18 cellular contexts compared by ENCODE assay signal in genomic region chr19:19674315-19674714, GRCh38. TPM values are rescaled to one million over a fixed set of nuclear protein-coding genes. Genes with fewer than 3 reads are reported as not detected.
A peak's percentile ranks its signal among the peaks of the same experiment; 100 is the strongest.
DNase-seq lines count a peak whose midpoint lies in the region; ATAC-seq, FAIRE-seq and TF ChIP-seq lines count a peak whose summit lies in the region.
"Had no signal": no experiment of that assay in that cellular context is flagged by ENCODE, and none has a peak within 500 bp of the region (broad histone marks: within the 10 kb centered on the region; RNA-seq: fewer than 3 reads in every experiment).

No MANE protein-coding gene starts in this region.

- no TSS peak for BruUV-seq in GM12878 (replicated peaks; lab: Mats Ljungman, UMichigan)

- POLR2A ChIA-PET in HEK293 (lab: Yijun Ruan, JAX) = interaction anchor here (1.0 kb wide), 1 partner anchor 102 kb away, joined by 3 read pairs; no protein-coding TSS in a partner anchor
- POLR2A ChIA-PET in GM12878 (lab: Charles Lee) = no interaction called here
- POLR2A ChIA-PET in naive thymus-derived CD8-positive, alpha-beta T cell (lab: Charles Lee) = interaction anchor here (0.6 to 1.3 kb wide), 5 partner anchors 10 to 59 kb away, joined by 3 to 5 read pairs (median 3); partner anchors contain the start of gene ZNF14

- CTCF ChIA-PET in HEK293 (lab: Yijun Ruan, JAX) (no interaction called here), GM12878 (lab: Yijun Ruan, JAX) (interaction anchor here (1.0 kb wide), 1 partner anchor 102 kb away, joined by 3 read pairs; no protein-coding TSS in a partner anchor)

- 96% methylated on average over 6 of the region's 6 CpGs for WGBS in GM12878 (ENCODE audit: insufficient coverage, insufficient replicate concordance, low lambda C conversion rate, missing lambda C conversion rate)

- peaks cover 25% of the 10 kb centered on the region for H3K79me2 ChIP-seq in GM12878 (ENCODE audit: control insufficient read depth, insufficient read depth, low read length)

- peaks cover 53 to 62% of the 10 kb centered on the region in 2 experiments for H3K36me3 ChIP-seq in HEK293 (ENCODE audit: control insufficient read depth in 2 of 2, insufficient read depth in 1 of 2, low read length in 2 of 2)
- H3K36me3 ChIP-seq in GM12878 (ENCODE audit: control insufficient read depth in 2 of 2, insufficient read depth in 2 of 2, low read length in 1 of 2) = peaks cover 10 to 46% of the 10 kb centered on the region in 2 experiments

- H4K20me1 ChIP-seq in GM12878 (ENCODE audit: control insufficient read depth, insufficient read depth) = no peaks in the 10 kb centered on the region

- no peak overlapping the region for H3K27ac Mint-ChIP-seq in activated naive CD4-positive, alpha-beta T cell treated with anti-CD3 and anti-CD28 coated beads, Interleukin-2, amount 50 U/mL, for 24 hours
- peak overlapping the region in 4 of 10 donors; percentile 15 to 72 (median 54) for H3K27ac Mint-ChIP-seq in naive thymus-derived CD8-positive, alpha-beta T cell
- H3K27ac Mint-ChIP-seq: B cell, H9 had no signal

- H3K27me3 Mint-ChIP-seq in activated naive CD4-positive, alpha-beta T cell treated with anti-CD3 and anti-CD28 coated beads, Interleukin-2, amount 50 U/mL, for 24 hours = no peaks in the 10 kb centered on the region
- no peaks in the 10 kb centered on the region for H3K27me3 Mint-ChIP-seq in naive thymus-derived CD8-positive, alpha-beta T cell
- H3K27me3 Mint-ChIP-seq: B cell had no signal

- no peak for TF ChIP-seq POLR2A in GM12878 (IDR thresholded peaks at IDR 0.05; ENCODE audit: low read depth, low read length)

- H3K36me3 Mint-ChIP-seq in activated naive CD4-positive, alpha-beta T cell treated with anti-CD3 and anti-CD28 coated beads, Interleukin-2, amount 50 U/mL, for 24 hours = peaks cover 52% of the 10 kb centered on the region
- H3K36me3 Mint-ChIP-seq in naive thymus-derived CD8-positive, alpha-beta T cell = peaks cover 35 to 95% (median 90%) of the 10 kb centered on the region in 3 donors

- no peak for TF ChIP-seq EP300 in GM12878 (IDR thresholded peaks at IDR 0.05; ENCODE audit: borderline replicate concordance in 1 of 2, control insufficient read depth in 1 of 2, low read depth in 2 of 2, low read length in 2 of 2)

- H3K9me3 ChIP-seq in HEK293 (ENCODE audit: control insufficient read depth, insufficient read depth, low read depth, low read length) = no peaks in the 10 kb centered on the region; the same call in 1 of the 2 replicates
- H3K9me3 ChIP-seq in GM12878 (replicated peaks; ENCODE audit: control insufficient read depth, insufficient read depth, low read length) = peaks cover 51% of the 10 kb centered on the region

- peak overlapping the region; percentile 12 for H3K4me3 Mint-ChIP-seq in activated naive CD4-positive, alpha-beta T cell treated with anti-CD3 and anti-CD28 coated beads, Interleukin-2, amount 50 U/mL, for 24 hours
- peak overlapping the region in 8 of 10 donors; percentile 19 to 74 (median 62) for H3K4me3 Mint-ChIP-seq in naive thymus-derived CD8-positive, alpha-beta T cell
- H3K4me3 Mint-ChIP-seq: B cell, H9 had no signal

- RAD21 ChIA-PET in GM12878 (lab: Charles Lee; ENCODE audit: unreplicated experiment) = no interaction called here

- in situ Hi-C loops in GM12878 (cut with MboI) = no loop called here

- no peak overlapping the region for H2AFZ ChIP-seq in GM12878 (ENCODE audit: control insufficient read depth, low read depth, low read length)

- no peak overlapping the region for H3K9ac ChIP-seq in GM12878 (ENCODE audit: control insufficient read depth, insufficient read depth, low read length)

- no peak for FAIRE-seq in GM12878 (lab: Jason Lieb, UNC)

- TF ChIP-seq CTCF in HEK293 (tag by site-specific recombination; IDR thresholded peaks at IDR 0.05) = no peak
- TF ChIP-seq CTCF in GM12878 (IDR thresholded peaks at IDR 0.05 in 2 of 3, conservative IDR thresholded peaks at IDR 0.05 in 1 of 3; ENCODE audit: control insufficient read depth in 2 of 3, extremely low read depth in 1 of 3, insufficient read depth in 1 of 3, low read depth in 3 of 3, low read length in 3 of 3) = no peak

- H3K4me3 ChIP-seq in HEK293 (ENCODE audit: low read depth, low read length) = no peak overlapping the region
- H3K4me3 ChIP-seq in GM12878 = no peak overlapping the region
- H3K4me3 ChIP-seq: Peyer's patch had no signal

- no peak for TF ChIP-seq RAD21 in GM12878 (IDR thresholded peaks at IDR 0.05; ENCODE audit: insufficient read depth, low read depth, low read length)

- H3K9me3 Mint-ChIP-seq in activated naive CD4-positive, alpha-beta T cell treated with anti-CD3 and anti-CD28 coated beads, Interleukin-2, amount 50 U/mL, for 24 hours = peaks cover 6% of the 10 kb centered on the region
- peaks cover 0 to 93% (median 19%) of the 10 kb centered on the region in 9 donors for H3K9me3 Mint-ChIP-seq in naive thymus-derived CD8-positive, alpha-beta T cell

- no peak for ATAC-seq in GM12878
- no peak for ATAC-seq in naive thymus-derived CD8-positive, alpha-beta T cell
- no peak for ATAC-seq in GM19351 (IDR thresholded peaks at IDR 0.05; ENCODE audit: unreplicated experiment)
- no peak for ATAC-seq in HG03139 (IDR thresholded peaks at IDR 0.05; ENCODE audit: unreplicated experiment)

- H3K27me3 ChIP-seq in GM12878 (replicated peaks in 1 of 2; ENCODE audit: control insufficient read depth in 2 of 2, insufficient read depth in 2 of 2, low read length in 1 of 2) = no peaks in the 10 kb centered on the region
- H3K27me3 ChIP-seq: Peyer's patch had no signal

- DNase-seq in activated naive CD4-positive, alpha-beta T cell treated with anti-CD3 and anti-CD28 coated beads, Interleukin-2, amount 50 U/mL, for 16 hours = no peak
- DNase-seq in GM12878 (ENCODE audit: low read depth, low spot score) = no peak
- peak in 1 of 10 donors; percentile 19 for DNase-seq in naive thymus-derived CD8-positive, alpha-beta T cell
- no peak for DNase-seq in iPS-NIHi11 (ENCODE audit: low spot score)
- DNase-seq: DMS 273 treated with DMSO at 0.1 percent for 48 hours, EL, H9, Kasumi-1, NCI-H1417 treated with DMSO at 0.1 percent for 48 hours, NCI-H2029 treated with DMSO at 0.1 percent for 48 hours, NCI-H510A, Right ventricle myocardium superior had no signal

- SMC1A ChIA-PET in GM12878 (lab: Charles Lee; ENCODE audit: uncharacterized antibody, unreplicated experiment) = no interaction called here

- H3K4me1 Mint-ChIP-seq in activated naive CD4-positive, alpha-beta T cell treated with anti-CD3 and anti-CD28 coated beads, Interleukin-2, amount 50 U/mL, for 24 hours = peaks cover 31% of the 10 kb centered on the region
- peaks cover 7 to 54% (median 34%) of the 10 kb centered on the region in 4 donors for H3K4me1 Mint-ChIP-seq in naive thymus-derived CD8-positive, alpha-beta T cell

- no peak overlapping the region for H3K4me2 ChIP-seq in GM12878 (ENCODE audit: control insufficient read depth, insufficient read depth)

- H3K27ac ChIP-seq in HEK293 (ENCODE audit: extremely low read depth, low read depth, low read length) (no peak overlapping the region), GM12878 (ENCODE audit: control insufficient read depth, insufficient read depth) (no peak overlapping the region)
- H3K27ac ChIP-seq: Peyer's patch had no signal

- H3K4me1 ChIP-seq in HEK293 (ENCODE audit: control insufficient read depth, insufficient read depth, low read length) (no peaks in the 10 kb centered on the region), GM12878 (ENCODE audit: control insufficient read depth, insufficient read depth, low read length) (no peaks in the 10 kb centered on the region)

- intact Hi-C loops in GM12878 (cut with micrococcal nuclease; ENCODE audit: unreplicated experiment) = no loop called here

RNA-seq across cellular contexts. Expression of gene ZNF101, which starts 5.7 kb away (rescaled TPM):
- total RNA-seq in GM12878 (2013; cell fraction: nucleolus; rRNA removed) = 29.0 and 31.2 TPM in 2 replicates
- total RNA-seq in GM12878 (2014; rRNA removed) = 16.9 and 20.9 TPM in 2 replicates
- 25.1 and 28.0 TPM in 2 replicates for total RNA-seq in GM12878 (2014; rRNA removed; fragmentation: Illumina TruSeq; extraction: Trizol)
- total RNA-seq in GM12878 (2021) = 22.2 and 22.8 TPM in 2 replicates
- 10.3 TPM for polyA plus RNA-seq in GM12878 (2011; ENCODE audit: low read depth)
- 40.5 and 71.0 TPM in 2 replicates for polyA plus RNA-seq in GM12878 (2011; rRNA removed)
- 15.3 and 15.6 TPM in 2 replicates for polyA plus RNA-seq in GM12878 (2011; cell fraction: cytosol; rRNA removed)
- polyA plus RNA-seq in GM12878 (2011; cell fraction: nucleus; rRNA removed) = 10.8 and 14.1 TPM in 2 replicates
- polyA plus RNA-seq in GM12878 (2012) = 12.2 and 15.0 TPM in 2 replicates
- 19.3 and 24.1 TPM in 2 replicates for polyA plus RNA-seq in GM12878 (2014; fragmentation: Illumina TruSeq; extraction: Trizol)
- 10 to 100 TPM; 20.4 to 21.3 TPM for polyA plus RNA-seq in GM12878 (2014; fragmentation: Nextera tagmentation; extraction: Ambion mirVana)
- 15.2 and 15.9 TPM in 2 replicates for polyA plus RNA-seq in GM12878 (2014; rRNA removed)
- 10 to 100 TPM; 16.3 to 17.1 TPM for polyA plus RNA-seq in GM12878 (2016; fragmentation: Nextera tagmentation; extraction: Ambion mirVana)
- polyA minus RNA-seq in GM12878 (2011; rRNA and poly(A)+ RNA removed) = 27.3 and 28.5 TPM in 2 replicates
- polyA minus RNA-seq in GM12878 (2011; cell fraction: cytosol; rRNA and poly(A)+ RNA removed) = 7.6 and 8.9 TPM in 2 replicates
- polyA minus RNA-seq in GM12878 (2011; cell fraction: nucleus; rRNA and poly(A)+ RNA removed) = 7.4 and 13.6 TPM in 2 replicates
- total RNA-seq in naive thymus-derived CD8-positive, alpha-beta T cell = 100 to 1,000 TPM; 252 to 269 TPM
- polyA plus RNA-seq in naive thymus-derived CD8-positive, alpha-beta T cell = 100 to 1,000 TPM in 2 of 3 donors, 10 to 100 TPM in 1; 99.7 to 144 (median 131) TPM

RNA-seq across cellular contexts. Expression of gene ATP13A1, which starts 10.8 kb away (rescaled TPM):
- total RNA-seq in GM12878 (2013; cell fraction: nucleolus; rRNA removed) = 216 and 273 TPM in 2 replicates
- total RNA-seq in GM12878 (2014; rRNA removed) = 33.1 and 38.1 TPM in 2 replicates
- total RNA-seq in GM12878 (2014; rRNA removed; fragmentation: Illumina TruSeq; extraction: Trizol) = 12.9 and 17.4 TPM in 2 replicates
- 90.3 and 91.0 TPM in 2 replicates for total RNA-seq in GM12878 (2021)
- 23.1 TPM for polyA plus RNA-seq in GM12878 (2011; ENCODE audit: low read depth)
- 14.0 and 21.4 TPM in 2 replicates for polyA plus RNA-seq in GM12878 (2011; rRNA removed)
- 32.9 and 38.0 TPM in 2 replicates for polyA plus RNA-seq in GM12878 (2011; cell fraction: cytosol; rRNA removed)
- polyA plus RNA-seq in GM12878 (2011; cell fraction: nucleus; rRNA removed) = 424 and 553 TPM in 2 replicates
- 57.4 and 58.7 TPM in 2 replicates for polyA plus RNA-seq in GM12878 (2012)
- polyA plus RNA-seq in GM12878 (2014; fragmentation: Illumina TruSeq; extraction: Trizol) = 13.1 and 21.1 TPM in 2 replicates
- polyA plus RNA-seq in GM12878 (2014; fragmentation: Nextera tagmentation; extraction: Ambion mirVana) = 1 to 10 TPM in 1 of 2 experiments, under 1 TPM in 1; 0.37 to 1.4 TPM
- polyA plus RNA-seq in GM12878 (2014; rRNA removed) = 51.7 and 68.6 TPM in 2 replicates
- 10 to 100 TPM; 67.8 to 74.3 TPM for polyA plus RNA-seq in GM12878 (2016; fragmentation: Nextera tagmentation; extraction: Ambion mirVana)
- polyA minus RNA-seq in GM12878 (2011; rRNA and poly(A)+ RNA removed) = 72.7 and 99.8 TPM in 2 replicates
- 31.8 and 45.4 TPM in 2 replicates for polyA minus RNA-seq in GM12878 (2011; cell fraction: cytosol; rRNA and poly(A)+ RNA removed)
- polyA minus RNA-seq in GM12878 (2011; cell fraction: nucleus; rRNA and poly(A)+ RNA removed) = 139 and 201 TPM in 2 replicates
- total RNA-seq in naive thymus-derived CD8-positive, alpha-beta T cell = 100 to 1,000 TPM; 155 to 158 TPM
- polyA plus RNA-seq in naive thymus-derived CD8-positive, alpha-beta T cell = 10 to 100 TPM; 15.3 to 46.7 (median 20.7) TPM

RNA-seq across cellular contexts. Expression of gene GMIP, which starts 30.9 kb away (rescaled TPM):
- total RNA-seq in GM12878 (2013; cell fraction: nucleolus; rRNA removed) = 61.6 and 65.3 TPM in 2 replicates
- 35.1 and 39.6 TPM in 2 replicates for total RNA-seq in GM12878 (2014; rRNA removed)
- total RNA-seq in GM12878 (2014; rRNA removed; fragmentation: Illumina TruSeq; extraction: Trizol) = 10.9 and 11.9 TPM in 2 replicates
- 58.4 and 63.5 TPM in 2 replicates for total RNA-seq in GM12878 (2021)
- 16.4 TPM for polyA plus RNA-seq in GM12878 (2011; ENCODE audit: low read depth)
- polyA plus RNA-seq in GM12878 (2011; rRNA removed) = 6.0 and 10.0 TPM in 2 replicates
- polyA plus RNA-seq in GM12878 (2011; cell fraction: cytosol; rRNA removed) = 14.1 and 15.4 TPM in 2 replicates
- 72.6 and 88.7 TPM in 2 replicates for polyA plus RNA-seq in GM12878 (2011; cell fraction: nucleus; rRNA removed)
- 43.1 and 45.9 TPM in 2 replicates for polyA plus RNA-seq in GM12878 (2012)
- 16.3 and 20.0 TPM in 2 replicates for polyA plus RNA-seq in GM12878 (2014; fragmentation: Illumina TruSeq; extraction: Trizol)
- 1 to 10 TPM; 1.5 to 2.8 TPM for polyA plus RNA-seq in GM12878 (2014; fragmentation: Nextera tagmentation; extraction: Ambion mirVana)
- polyA plus RNA-seq in GM12878 (2014; rRNA removed) = 32.9 and 39.9 TPM in 2 replicates
- polyA plus RNA-seq in GM12878 (2016; fragmentation: Nextera tagmentation; extraction: Ambion mirVana) = 10 to 100 TPM; 24.7 to 30.9 TPM
- 17.5 and 19.3 TPM in 2 replicates for polyA minus RNA-seq in GM12878 (2011; rRNA and poly(A)+ RNA removed)
- 14.8 and 15.9 TPM in 2 replicates for polyA minus RNA-seq in GM12878 (2011; cell fraction: cytosol; rRNA and poly(A)+ RNA removed)
- polyA minus RNA-seq in GM12878 (2011; cell fraction: nucleus; rRNA and poly(A)+ RNA removed) = 14.1 and 26.4 TPM in 2 replicates
- total RNA-seq in naive thymus-derived CD8-positive, alpha-beta T cell = 100 to 1,000 TPM; 133 to 135 TPM
- 10 to 100 TPM; 40.6 to 72.4 (median 41.9) TPM for polyA plus RNA-seq in naive thymus-derived CD8-positive, alpha-beta T cell

RNA-seq across cellular contexts. Expression of gene LPAR2, which starts 46.3 kb away (rescaled TPM):
- total RNA-seq in GM12878 (2013; cell fraction: nucleolus; rRNA removed) = 72.5 and 74.5 TPM in 2 replicates
- 9.4 and 11.3 TPM in 2 replicates for total RNA-seq in GM12878 (2014; rRNA removed)
- total RNA-seq in GM12878 (2014; rRNA removed; fragmentation: Illumina TruSeq; extraction: Trizol) = 5.0 and 6.3 TPM in 2 replicates
- total RNA-seq in GM12878 (2021) = 19.0 and 22.9 TPM in 2 replicates
- 13.9 TPM for polyA plus RNA-seq in GM12878 (2011; ENCODE audit: low read depth)
- polyA plus RNA-seq in GM12878 (2011; rRNA removed) = 6.6 and 9.0 TPM in 2 replicates
- 13.3 and 17.0 TPM in 2 replicates for polyA plus RNA-seq in GM12878 (2011; cell fraction: cytosol; rRNA removed)
- polyA plus RNA-seq in GM12878 (2011; cell fraction: nucleus; rRNA removed) = 116 and 130 TPM in 2 replicates
- 19.2 and 19.8 TPM in 2 replicates for polyA plus RNA-seq in GM12878 (2012)
- 8.6 and 12.6 TPM in 2 replicates for polyA plus RNA-seq in GM12878 (2014; fragmentation: Illumina TruSeq; extraction: Trizol)
- 1 to 10 TPM in 1 of 2 experiments, under 1 TPM in 1; 0.98 to 3.2 TPM for polyA plus RNA-seq in GM12878 (2014; fragmentation: Nextera tagmentation; extraction: Ambion mirVana)
- 17.3 and 23.8 TPM in 2 replicates for polyA plus RNA-seq in GM12878 (2014; rRNA removed)
- 10 to 100 TPM in 1 of 2 experiments, 1 to 10 TPM in 1; 8.5 to 12.0 TPM for polyA plus RNA-seq in GM12878 (2016; fragmentation: Nextera tagmentation; extraction: Ambion mirVana)
- 6.9 and 11.5 TPM in 2 replicates for polyA minus RNA-seq in GM12878 (2011; rRNA and poly(A)+ RNA removed)
- polyA minus RNA-seq in GM12878 (2011; cell fraction: cytosol; rRNA and poly(A)+ RNA removed) = 4.7 and 6.7 TPM in 2 replicates
- polyA minus RNA-seq in GM12878 (2011; cell fraction: nucleus; rRNA and poly(A)+ RNA removed) = 9.2 and 13.2 TPM in 2 replicates
- total RNA-seq in naive thymus-derived CD8-positive, alpha-beta T cell = 10 to 100 TPM; 82.7 to 93.1 TPM
- polyA plus RNA-seq in naive thymus-derived CD8-positive, alpha-beta T cell = 10 to 100 TPM; 12.9 to 38.0 (median 16.7) TPM

RNA-seq across cellular contexts. Expression of gene PBX4, which starts 55.8 kb away (rescaled TPM):
- 65.0 and 68.4 TPM in 2 replicates for total RNA-seq in GM12878 (2013; cell fraction: nucleolus; rRNA removed)
- total RNA-seq in GM12878 (2014; rRNA removed) = 7.1 and 10.1 TPM in 2 replicates
- total RNA-seq in GM12878 (2014; rRNA removed; fragmentation: Illumina TruSeq; extraction: Trizol) = 3.9 and 4.4 TPM in 2 replicates
- 7.7 and 9.6 TPM in 2 replicates for total RNA-seq in GM12878 (2021)
- polyA plus RNA-seq in GM12878 (2011; ENCODE audit: low read depth) = 1.6 TPM
- polyA plus RNA-seq in GM12878 (2011; rRNA removed) = 12.6 and 15.8 TPM in 2 replicates
- polyA plus RNA-seq in GM12878 (2011; cell fraction: cytosol; rRNA removed) = 21.2 and 27.3 TPM in 2 replicates
- polyA plus RNA-seq in GM12878 (2011; cell fraction: nucleus; rRNA removed) = 40.2 and 55.3 TPM in 2 replicates
- 6.5 and 8.8 TPM in 2 replicates for polyA plus RNA-seq in GM12878 (2012)
- 1.5 and 3.5 TPM in 2 replicates for polyA plus RNA-seq in GM12878 (2014; fragmentation: Illumina TruSeq; extraction: Trizol)
- polyA plus RNA-seq in GM12878 (2014; fragmentation: Nextera tagmentation; extraction: Ambion mirVana) = under 1 TPM; 0.18 to 0.75 TPM
- polyA plus RNA-seq in GM12878 (2014; rRNA removed) = 17.3 and 18.8 TPM in 2 replicates
- 1 to 10 TPM; 2.7 to 4.1 TPM for polyA plus RNA-seq in GM12878 (2016; fragmentation: Nextera tagmentation; extraction: Ambion mirVana)
- 12.6 and 18.7 TPM in 2 replicates for polyA minus RNA-seq in GM12878 (2011; rRNA and poly(A)+ RNA removed)
- 3.2 and 7.9 TPM in 2 replicates for polyA minus RNA-seq in GM12878 (2011; cell fraction: cytosol; rRNA and poly(A)+ RNA removed)
- polyA minus RNA-seq in GM12878 (2011; cell fraction: nucleus; rRNA and poly(A)+ RNA removed) = 11.8 and 20.4 TPM in 2 replicates
- 10 to 100 TPM; 46.0 to 49.4 TPM for total RNA-seq in naive thymus-derived CD8-positive, alpha-beta T cell
- 1 to 10 TPM; 2.6 to 6.9 (median 4.2) TPM for polyA plus RNA-seq in naive thymus-derived CD8-positive, alpha-beta T cell
- total RNA-seq: Right ventricle myocardium superior had no signal

Comparison
In these comparisons a context has a peak if more than half of its experiments do, and no peak if none do; other contexts are left out.
1. RNA of gene ZNF101, which starts 5.7 kb away (total RNA-seq): 252 to 269 TPM in naive thymus-derived CD8-positive, alpha-beta T cell; 16.9 to 31.2 TPM in GM12878; every median in the first group is over 4 times any median in the second.